Comparison of ENCODE assay signal across 14 cellular contexts in genomic region chr6:101516553-101516952, GRCh38.
DNase-seq lines count a peak whose midpoint lies in the region; ATAC-seq and TF ChIP-seq lines count a peak whose summit lies in the region.
"Had no signal": no experiment of that assay in that cellular context is flagged by ENCODE, and none has a peak within 500 bp of the region (broad histone marks: within the 10 kb centered on the region; RNA-seq: fewer than 3 reads in every experiment).

No MANE protein-coding gene starts in this region.

- no peak for TF ChIP-seq CTCF in LNCaP clone FGC (IDR thresholded peaks at IDR 0.05; ENCODE audit: control insufficient read depth, extremely low read depth, insufficient read depth)
- no peak for TF ChIP-seq CTCF in fibroblast of villous mesenchyme (IDR thresholded peaks at IDR 0.05; ENCODE audit: insufficient read depth, low read depth, low read length)
- TF ChIP-seq CTCF in mucosa of descending colon (IDR thresholded peaks at IDR 0.05): no peak

- H3K9me3 ChIP-seq in mucosa of descending colon: no peaks in the 10 kb centered on the region

- H3K36me3 ChIP-seq in mucosa of descending colon (ENCODE audit: low read depth): no peaks in the 10 kb centered on the region

- peak; percentile 88 for DNase-seq in LNCaP clone FGC (ENCODE audit: low read depth)
- DNase-seq in NCI-H1105 treated with DMSO at 0.1 percent for 48 hours (lab: John Stamatoyannopoulos, UW): peak; percentile 54
- peak; percentile 5 for DNase-seq in fibroblast of villous mesenchyme (ENCODE audit: low read depth)
- peak in 1 of 3 donors; percentile 12 for DNase-seq in mucosa of descending colon
- DNase-seq in NCI-H510A (lab: John Stamatoyannopoulos, UW): no peak
- no peak for DNase-seq in cerebellum (ENCODE audit: low spot score)
- no peak for DNase-seq in globus pallidus (ENCODE audit: low spot score)
- DNase-seq: C1 segment of cervical spinal cord; Calu3; CD4-positive, alpha-beta T cell; DMS79; GM23248; H7 had no signal

- ATAC-seq in mucosa of descending colon: peak; percentile 49
- ATAC-seq: GM12878 had no signal

- H3K4me1 ChIP-seq in mucosa of descending colon (ENCODE audit: low read depth): no peaks in the 10 kb centered on the region

- intact Hi-C loops in mucosa of descending colon (cut with DNase I, micrococcal nuclease): no loop called here

- H3K4me3 ChIP-seq in LNCaP clone FGC (ENCODE audit: low read depth, low read length): no peak overlapping the region
- no peak overlapping the region for H3K4me3 ChIP-seq in fibroblast of villous mesenchyme (ENCODE audit: low read depth, low read length)
- H3K4me3 ChIP-seq in mucosa of descending colon: no peak overlapping the region
- H3K4me3 ChIP-seq: GM12878, GM23248 had no signal

Comparison
In these comparisons a context has a peak if more than half of its experiments do, and no peak if none do; other contexts are left out.
1. DNase-seq: peak in LNCaP clone FGC (single experiment), NCI-H1105 treated with DMSO at 0.1 percent for 48 hours (single experiment) and fibroblast of villous mesenchyme (single experiment); none in NCI-H510A (single experiment), cerebellum (single experiment) and globus pallidus (single experiment).